In genomic region chr2:2663401-2664036, GRCh38 we compare ENCODE assay signal across 1 cellular context.
TF ChIP-seq lines count a peak whose summit lies in the region.

No MANE protein-coding gene starts in this region.

TF ChIP-seq in GM23338, 12 proteins besides CTCF, POLR2A, EP300 and RAD21 (continued from another document):
- TF ChIP-seq, protein P1, sequence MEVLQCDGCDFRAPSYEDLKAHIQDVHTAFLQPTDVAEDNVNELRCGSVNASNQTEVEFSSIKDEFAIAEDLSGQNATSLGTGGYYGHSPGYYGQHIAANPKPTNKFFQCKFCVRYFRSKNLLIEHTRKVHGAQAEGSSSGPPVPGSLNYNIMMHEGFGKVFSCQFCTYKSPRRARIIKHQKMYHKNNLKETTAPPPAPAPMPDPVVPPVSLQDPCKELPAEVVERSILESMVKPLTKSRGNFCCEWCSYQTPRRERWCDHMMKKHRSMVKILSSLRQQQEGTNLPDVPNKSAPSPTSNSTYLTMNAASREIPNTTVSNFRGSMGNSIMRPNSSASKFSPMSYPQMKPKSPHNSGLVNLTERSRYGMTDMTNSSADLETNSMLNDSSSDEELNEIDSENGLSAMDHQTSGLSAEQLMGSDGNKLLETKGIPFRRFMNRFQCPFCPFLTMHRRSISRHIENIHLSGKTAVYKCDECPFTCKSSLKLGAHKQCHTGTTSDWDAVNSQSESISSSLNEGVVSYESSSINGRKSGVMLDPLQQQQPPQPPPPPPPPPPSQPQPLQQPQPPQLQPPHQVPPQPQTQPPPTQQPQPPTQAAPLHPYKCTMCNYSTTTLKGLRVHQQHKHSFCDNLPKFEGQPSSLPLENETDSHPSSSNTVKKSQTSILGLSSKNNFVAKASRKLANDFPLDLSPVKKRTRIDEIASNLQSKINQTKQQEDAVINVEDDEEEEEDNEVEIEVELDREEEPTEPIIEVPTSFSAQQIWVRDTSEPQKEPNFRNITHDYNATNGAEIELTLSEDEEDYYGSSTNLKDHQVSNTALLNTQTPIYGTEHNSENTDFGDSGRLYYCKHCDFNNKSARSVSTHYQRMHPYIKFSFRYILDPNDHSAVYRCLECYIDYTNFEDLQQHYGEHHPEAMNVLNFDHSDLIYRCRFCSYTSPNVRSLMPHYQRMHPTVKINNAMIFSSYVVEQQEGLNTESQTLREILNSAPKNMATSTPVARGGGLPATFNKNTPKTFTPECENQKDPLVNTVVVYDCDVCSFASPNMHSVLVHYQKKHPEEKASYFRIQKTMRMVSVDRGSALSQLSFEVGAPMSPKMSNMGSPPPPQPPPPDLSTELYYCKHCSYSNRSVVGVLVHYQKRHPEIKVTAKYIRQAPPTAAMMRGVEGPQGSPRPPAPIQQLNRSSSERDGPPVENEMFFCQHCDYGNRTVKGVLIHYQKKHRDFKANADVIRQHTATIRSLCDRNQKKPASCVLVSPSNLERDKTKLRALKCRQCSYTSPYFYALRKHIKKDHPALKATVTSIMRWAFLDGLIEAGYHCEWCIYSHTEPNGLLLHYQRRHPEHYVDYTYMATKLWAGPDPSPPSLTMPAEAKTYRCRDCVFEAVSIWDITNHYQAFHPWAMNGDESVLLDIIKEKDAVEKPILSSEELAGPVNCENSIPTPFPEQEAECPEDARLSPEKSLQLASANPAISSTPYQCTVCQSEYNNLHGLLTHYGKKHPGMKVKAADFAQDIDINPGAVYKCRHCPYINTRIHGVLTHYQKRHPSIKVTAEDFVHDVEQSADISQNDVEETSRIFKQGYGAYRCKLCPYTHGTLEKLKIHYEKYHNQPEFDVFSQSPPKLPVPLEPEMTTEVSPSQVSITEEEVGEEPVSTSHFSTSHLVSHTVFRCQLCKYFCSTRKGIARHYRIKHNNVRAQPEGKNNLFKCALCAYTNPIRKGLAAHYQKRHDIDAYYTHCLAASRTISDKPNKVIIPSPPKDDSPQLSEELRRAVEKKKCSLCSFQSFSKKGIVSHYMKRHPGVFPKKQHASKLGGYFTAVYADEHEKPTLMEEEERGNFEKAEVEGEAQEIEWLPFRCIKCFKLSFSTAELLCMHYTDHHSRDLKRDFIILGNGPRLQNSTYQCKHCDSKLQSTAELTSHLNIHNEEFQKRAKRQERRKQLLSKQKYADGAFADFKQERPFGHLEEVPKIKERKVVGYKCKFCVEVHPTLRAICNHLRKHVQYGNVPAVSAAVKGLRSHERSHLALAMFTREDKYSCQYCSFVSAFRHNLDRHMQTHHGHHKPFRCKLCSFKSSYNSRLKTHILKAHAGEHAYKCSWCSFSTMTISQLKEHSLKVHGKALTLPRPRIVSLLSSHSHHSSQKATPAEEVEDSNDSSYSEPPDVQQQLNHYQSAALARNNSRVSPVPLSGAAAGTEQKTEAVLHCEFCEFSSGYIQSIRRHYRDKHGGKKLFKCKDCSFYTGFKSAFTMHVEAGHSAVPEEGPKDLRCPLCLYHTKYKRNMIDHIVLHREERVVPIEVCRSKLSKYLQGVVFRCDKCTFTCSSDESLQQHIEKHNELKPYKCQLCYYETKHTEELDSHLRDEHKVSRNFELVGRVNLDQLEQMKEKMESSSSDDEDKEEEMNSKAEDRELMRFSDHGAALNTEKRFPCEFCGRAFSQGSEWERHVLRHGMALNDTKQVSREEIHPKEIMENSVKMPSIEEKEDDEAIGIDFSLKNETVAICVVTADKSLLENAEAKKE (CRISPR knock-in tag; IDR thresholded peaks at IDR 0.05) = no peak
- TF ChIP-seq NANOG (IDR thresholded peaks at IDR 0.05; ENCODE audit: borderline replicate concordance) (no peak), EZH2 (IDR thresholded peaks at IDR 0.05; ENCODE audit: low read depth, unreplicated experiment) (no peak), EZH2phosphoT487 (IDR thresholded peaks at IDR 0.05; ENCODE audit: unreplicated experiment) (no peak)
